ENCODE assay signal across 11 cellular contexts in genomic region chr6:21800948-21801438, GRCh38.
DNase-seq lines count a peak whose midpoint lies in the region; ATAC-seq and TF ChIP-seq lines count a peak whose summit lies in the region.
"Had no signal": no experiment of that assay in that cellular context is flagged by ENCODE, and none has a peak within 500 bp of the region (broad histone marks: within the 10 kb centered on the region; RNA-seq: fewer than 3 reads in every experiment).

No MANE protein-coding gene starts in this region.

- no peak overlapping the region for H3K4ac ChIP-seq in neuronal stem cell (ENCODE audit: low read length)

- H3K9me3 Mint-ChIP-seq in neural crest cell, result no peaks in the 10 kb centered on the region
- H3K9me3 Mint-ChIP-seq in CD8-positive, alpha-beta T cell, result peaks cover 2% of the 10 kb centered on the region
- H3K9me3 Mint-ChIP-seq: activated naive CD8-positive, alpha-beta T cell treated with anti-CD3 and anti-CD28 coated beads for 36 hours had no signal

- peaks cover 10% of the 10 kb centered on the region for H3K36me3 Mint-ChIP-seq in neural crest cell (ENCODE audit: low read depth)
- no peaks in the 10 kb centered on the region for H3K36me3 Mint-ChIP-seq in CD8-positive, alpha-beta T cell
- H3K36me3 Mint-ChIP-seq: activated naive CD8-positive, alpha-beta T cell treated with anti-CD3 and anti-CD28 coated beads for 36 hours had no signal

- H2BK15ac ChIP-seq in neuronal stem cell (ENCODE audit: low read length), result no peak overlapping the region

- no peak overlapping the region for H2BK120ac ChIP-seq in neuronal stem cell (ENCODE audit: low read depth, low read length)

- DNase-seq in DMS53 treated with DMSO at 0.1 percent for 48 hours (lab: John Stamatoyannopoulos, UW; ENCODE audit: unreplicated experiment) (peak; percentile 61), NCI-H1105 (lab: John Stamatoyannopoulos, UW) (peak; percentile 84), astrocyte of the spinal cord (ENCODE audit: low read depth, low spot score) (peak; percentile 71), neural crest cell (ENCODE audit: low read depth, low spot score) (no peak), SIG-M5 (lab: John Stamatoyannopoulos, UW) (no peak), neuronal stem cell (ENCODE audit: low spot score) (no peak)
- no peak for DNase-seq in CD8-positive, alpha-beta T cell
- DNase-seq: activated CD4-positive, alpha-beta T cell treated with anti-CD3 and anti-CD28 coated beads for 1 hour; activated naive CD8-positive, alpha-beta T cell treated with anti-CD3 and anti-CD28 coated beads for 36 hours; Caco-2 had no signal

- no peak overlapping the region for H3K27ac ChIP-seq in CD8-positive, alpha-beta T cell (ENCODE audit: low read depth, low read length)
- H3K27ac ChIP-seq in neuronal stem cell (replicated peaks; ENCODE audit: low read length), result no peak overlapping the region

- POLR2A ChIA-PET in CD8-positive, alpha-beta T cell (lab: Charles Lee), result no interaction called here

- H3K9ac ChIP-seq in neuronal stem cell (ENCODE audit: low read depth, low read length, poor library complexity), result no peak overlapping the region

- no peaks in the 10 kb centered on the region for H3K27me3 ChIP-seq in CD8-positive, alpha-beta T cell (ENCODE audit: insufficient read depth, low read length)
- H3K27me3 ChIP-seq in neuronal stem cell (ENCODE audit: control insufficient read depth in 3 of 3, insufficient read depth in 3 of 3, low read depth in 1 of 3, low read length in 3 of 3), result no peaks in the 10 kb centered on the region

- H3K27me3 Mint-ChIP-seq in neural crest cell (ENCODE audit: low read depth), result no peaks in the 10 kb centered on the region
- no peaks in the 10 kb centered on the region for H3K27me3 Mint-ChIP-seq in CD8-positive, alpha-beta T cell (ENCODE audit: low read depth)
- H3K27me3 Mint-ChIP-seq: activated naive CD8-positive, alpha-beta T cell treated with anti-CD3 and anti-CD28 coated beads for 36 hours had no signal

- peaks cover 21% of the 10 kb centered on the region for H3K4me1 Mint-ChIP-seq in neural crest cell
- no peaks in the 10 kb centered on the region for H3K4me1 Mint-ChIP-seq in CD8-positive, alpha-beta T cell (ENCODE audit: low read depth)
- H3K4me1 Mint-ChIP-seq: activated naive CD8-positive, alpha-beta T cell treated with anti-CD3 and anti-CD28 coated beads for 36 hours had no signal

- H3K4me3 ChIP-seq in astrocyte of the spinal cord (ENCODE audit: low read depth, low read length) (no peak overlapping the region), neuronal stem cell (ENCODE audit: low read length in 2 of 2) (no peak overlapping the region)
- no peak overlapping the region for H3K4me3 ChIP-seq in CD8-positive, alpha-beta T cell (ENCODE audit: low read depth, low read length)

- H3K27ac Mint-ChIP-seq in neural crest cell (ENCODE audit: unreplicated experiment), result peak overlapping the region; percentile 13
- no peak overlapping the region for H3K27ac Mint-ChIP-seq in CD8-positive, alpha-beta T cell
- H3K27ac Mint-ChIP-seq: activated naive CD8-positive, alpha-beta T cell treated with anti-CD3 and anti-CD28 coated beads for 36 hours had no signal

- no peak overlapping the region for H4K91ac ChIP-seq in neuronal stem cell (ENCODE audit: low read depth, low read length, poor library complexity)

- no peak overlapping the region for H3K4me2 ChIP-seq in neuronal stem cell (ENCODE audit: insufficient read depth, low read length, poor library complexity, severe bottlenecking)

- CTCF ChIA-PET in CD8-positive, alpha-beta T cell (lab: Charles Lee), result no interaction called here

- TF ChIP-seq CTCF in astrocyte of the spinal cord (IDR thresholded peaks at IDR 0.05; ENCODE audit: low read depth, low read length), result no peak
- no peak for TF ChIP-seq CTCF in neural crest cell (conservative IDR thresholded peaks at IDR 0.05)
- no peak for TF ChIP-seq CTCF in CD8-positive, alpha-beta T cell (IDR thresholded peaks at IDR 0.05)

- in situ Hi-C loops in astrocyte of the spinal cord (cut with HindIII; ENCODE audit: low sequenced_read_pairs), result no loop called here

- H2BK12ac ChIP-seq in neuronal stem cell (ENCODE audit: low read length), result no peak overlapping the region

- H4K8ac ChIP-seq in neuronal stem cell (ENCODE audit: low read depth, low read length), result no peak overlapping the region

- ATAC-seq in CD8-positive, alpha-beta T cell, result no peak
- no peak for ATAC-seq in GM21576 (IDR thresholded peaks at IDR 0.05; ENCODE audit: unreplicated experiment)

- H2AK5ac ChIP-seq in neuronal stem cell (ENCODE audit: low read depth, low read length), result no peak overlapping the region

- H2BK5ac ChIP-seq in neuronal stem cell (ENCODE audit: low read length), result no peak overlapping the region

- no peaks in the 10 kb centered on the region for H3K9me3 ChIP-seq in CD8-positive, alpha-beta T cell (ENCODE audit: low read length)
- peaks cover 3 to 5% of the 10 kb centered on the region in 2 donors for H3K9me3 ChIP-seq in neuronal stem cell (replicated peaks in 1 of 2; ENCODE audit: control insufficient read depth in 2 of 2, insufficient read depth in 1 of 2, low read depth in 1 of 2, low read length in 2 of 2)
- H3K9me3 ChIP-seq: Caco-2 had no signal

- H3K14ac ChIP-seq in neuronal stem cell (ENCODE audit: low read length), result no peak overlapping the region

- H3K18ac ChIP-seq in neuronal stem cell (ENCODE audit: low read length), result no peak overlapping the region

- WGBS in neuronal stem cell (ENCODE audit: extremely low coverage in 2 of 2, insufficient read length in 2 of 2, insufficient replicate concordance in 1 of 2), 2 donors, result no CpG with 5 or more reads among the region's 11 CpGs

- no peaks in the 10 kb centered on the region for H3K79me1 ChIP-seq in neuronal stem cell (ENCODE audit: low read depth, low read length)

- no peak overlapping the region for H3K4me3 Mint-ChIP-seq in neural crest cell
- H3K4me3 Mint-ChIP-seq in CD8-positive, alpha-beta T cell, result no peak overlapping the region
- H3K4me3 Mint-ChIP-seq: activated naive CD8-positive, alpha-beta T cell treated with anti-CD3 and anti-CD28 coated beads for 36 hours had no signal

- no peaks in the 10 kb centered on the region for H3K4me1 ChIP-seq in CD8-positive, alpha-beta T cell (ENCODE audit: insufficient read depth, low read length)
- H3K4me1 ChIP-seq in neuronal stem cell (ENCODE audit: control insufficient read depth in 2 of 2, insufficient read depth in 1 of 2, low read depth in 1 of 2, low read length in 2 of 2), result peaks cover 3 to 5% of the 10 kb centered on the region in 2 donors
- H3K4me1 ChIP-seq: Caco-2 had no signal

- H2AFZ ChIP-seq in neuronal stem cell (ENCODE audit: low read length), result no peak overlapping the region

- no peaks in the 10 kb centered on the region for H3K36me3 ChIP-seq in CD8-positive, alpha-beta T cell (ENCODE audit: insufficient read depth, low read length)
- H3K36me3 ChIP-seq in neuronal stem cell (replicated peaks in 1 of 2; ENCODE audit: control insufficient read depth in 2 of 2, insufficient read depth in 2 of 2, low read length in 2 of 2), result peaks cover 0 to 50% of the 10 kb centered on the region in 2 donors

- H3K23ac ChIP-seq in neuronal stem cell (ENCODE audit: low read depth, low read length, poor library complexity), result no peak overlapping the region

- intact Hi-C loops in CD8-positive, alpha-beta T cell (cut with DNase I, micrococcal nuclease), result no loop called here

Comparison
In these comparisons a context has a peak if more than half of its experiments do, and no peak if none do; other contexts are left out.
1. DNase-seq: peak in DMS53 treated with DMSO at 0.1 percent for 48 hours (single experiment), NCI-H1105 (single experiment) and astrocyte of the spinal cord (single experiment); none in neural crest cell (single experiment), CD8-positive, alpha-beta T cell (0 of 7), SIG-M5 (single experiment) and neuronal stem cell (single experiment).